In the genomic region with DNA sequence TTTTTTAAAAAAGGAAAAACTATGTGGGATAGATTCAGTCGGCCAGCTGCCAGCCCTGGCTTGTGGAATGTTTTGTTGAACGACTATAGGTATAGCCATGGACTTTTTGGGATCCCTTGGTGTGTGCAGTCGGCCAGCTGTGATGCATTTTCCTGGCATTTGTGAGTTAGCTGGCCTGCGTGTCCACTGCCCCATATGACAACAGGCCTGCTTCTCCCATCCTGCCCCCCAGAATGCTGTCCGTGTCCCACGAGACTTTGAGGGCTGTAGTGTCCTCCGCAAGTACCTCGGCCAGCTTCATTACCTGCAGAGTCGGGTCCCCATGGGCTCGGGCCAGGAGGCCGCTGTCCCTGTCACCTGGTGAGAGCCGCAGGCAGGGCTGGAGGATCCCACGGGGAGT, we compare ENCODE assay signal across 1 cellular context.
TF ChIP-seq lines count a peak whose summit lies in the region.

No MANE protein-coding gene starts in this region.

TF ChIP-seq in SK-N-SH, 30 proteins besides CTCF, POLR2A, EP300 and RAD21 (continued from another document):
- TF ChIP-seq, protein P1, sequence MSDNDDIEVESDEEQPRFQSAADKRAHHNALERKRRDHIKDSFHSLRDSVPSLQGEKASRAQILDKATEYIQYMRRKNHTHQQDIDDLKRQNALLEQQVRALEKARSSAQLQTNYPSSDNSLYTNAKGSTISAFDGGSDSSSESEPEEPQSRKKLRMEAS (IDR thresholded peaks at IDR 0.05; ENCODE audit: low read depth): no peak
- TF ChIP-seq ELF1 (IDR thresholded peaks at IDR 0.05) (no peak), YY1 (IDR thresholded peaks at IDR 0.05; ENCODE audit: low read depth) (no peak)
- TF ChIP-seq, protein P2, sequence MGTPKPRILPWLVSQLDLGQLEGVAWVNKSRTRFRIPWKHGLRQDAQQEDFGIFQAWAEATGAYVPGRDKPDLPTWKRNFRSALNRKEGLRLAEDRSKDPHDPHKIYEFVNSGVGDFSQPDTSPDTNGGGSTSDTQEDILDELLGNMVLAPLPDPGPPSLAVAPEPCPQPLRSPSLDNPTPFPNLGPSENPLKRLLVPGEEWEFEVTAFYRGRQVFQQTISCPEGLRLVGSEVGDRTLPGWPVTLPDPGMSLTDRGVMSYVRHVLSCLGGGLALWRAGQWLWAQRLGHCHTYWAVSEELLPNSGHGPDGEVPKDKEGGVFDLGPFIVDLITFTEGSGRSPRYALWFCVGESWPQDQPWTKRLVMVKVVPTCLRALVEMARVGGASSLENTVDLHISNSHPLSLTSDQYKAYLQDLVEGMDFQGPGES (IDR thresholded peaks at IDR 0.05; ENCODE audit: low read depth, low read length): no peak
TF ChIP-seq in SK-N-SH: peak in this region for 0.
